ENCODE assay signal across 8 cellular contexts in the genomic region with DNA sequence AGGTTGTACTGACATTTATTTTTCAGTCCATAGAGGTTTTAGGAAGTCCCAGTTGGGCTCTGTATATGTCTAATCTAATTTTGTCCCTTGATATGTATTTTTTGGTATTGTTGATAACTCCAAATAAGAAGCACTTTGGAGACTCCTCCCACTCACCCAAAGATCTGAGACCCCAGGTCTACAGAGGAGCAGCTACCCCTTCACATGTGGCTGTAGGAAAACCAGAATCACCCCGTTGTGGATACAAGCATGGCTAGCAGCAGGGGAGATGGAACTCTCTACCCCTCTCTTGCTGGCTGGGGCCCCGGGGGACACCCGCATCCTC. TPM values are rescaled to one million over a fixed set of nuclear protein-coding genes. Genes with fewer than 3 reads are reported as not detected.
DNase-seq lines count a peak whose midpoint lies in the region; ATAC-seq and TF ChIP-seq lines count a peak whose summit lies in the region.

No MANE protein-coding gene starts in this region.

- H3K4me2 ChIP-seq in DOHH2 (ENCODE audit: low read length): peak overlapping the region; percentile 86

- ATAC-seq in HG03520 (IDR thresholded peaks at IDR 0.05; ENCODE audit: unreplicated experiment) (no peak), GM21717 (IDR thresholded peaks at IDR 0.05; ENCODE audit: unreplicated experiment) (no peak), HG02981 (IDR thresholded peaks at IDR 0.05; ENCODE audit: unreplicated experiment) (no peak)

- no peak for DNase-seq in SK-N-MC (ENCODE audit: low read depth, low spot score)
- DNase-seq in fibroblast of pulmonary artery (ENCODE audit: low read depth): no peak
- no peak for DNase-seq in prostate gland (ENCODE audit: low spot score)
- no peak for DNase-seq in HuH-7 (ENCODE audit: low spot score)

- H3K27me3 ChIP-seq in DOHH2 (ENCODE audit: control insufficient read depth, low read length) (peaks cover 28% of the 10 kb centered on the region), prostate gland (replicated peaks; ENCODE audit: insufficient read depth) (no peaks in the 10 kb centered on the region)

- TF ChIP-seq CTCF in DOHH2 (IDR thresholded peaks at IDR 0.05; ENCODE audit: low read depth, low read length, poor library complexity, severe bottlenecking): no peak
- TF ChIP-seq CTCF in fibroblast of pulmonary artery (IDR thresholded peaks at IDR 0.05; ENCODE audit: low read length, missing control alignments): no peak
- no peak for TF ChIP-seq CTCF in prostate gland (IDR thresholded peaks at IDR 0.05)

- no peaks in the 10 kb centered on the region for H3K9me3 ChIP-seq in DOHH2 (ENCODE audit: control insufficient read depth, insufficient read depth, low read length)
- no peaks in the 10 kb centered on the region for H3K9me3 ChIP-seq in SK-N-MC (ENCODE audit: low read depth, low read length)
- H3K9me3 ChIP-seq in prostate gland: no peaks in the 10 kb centered on the region

- intact Hi-C loops in prostate gland (cut with DNase I): loop anchor here (5.0 to 10.0 kb wide), 2 partner anchors 58 to 146 kb away; partner anchors contain the start of gene EXOC6

- no peaks in the 10 kb centered on the region; the same call in 1 of the 2 replicates for H3K36me3 ChIP-seq in DOHH2 (ENCODE audit: control insufficient read depth, low read length)
- H3K36me3 ChIP-seq in SK-N-MC (ENCODE audit: insufficient read depth, low read length): no peaks in the 10 kb centered on the region
- H3K36me3 ChIP-seq in prostate gland: no peaks in the 10 kb centered on the region

- H3F3A ChIP-seq in DOHH2 (ENCODE audit: control insufficient read depth, insufficient read depth): peaks cover 21% of the 10 kb centered on the region

- H3K9me2 ChIP-seq in DOHH2 (replicated peaks; ENCODE audit: control insufficient read depth, low read length): no peaks in the 10 kb centered on the region

- no peak overlapping the region for H3K27ac ChIP-seq in DOHH2 (ENCODE audit: low read depth, low read length)
- H3K27ac ChIP-seq in SK-N-MC: no peak overlapping the region
- H3K27ac ChIP-seq in prostate gland: no peak overlapping the region

- no peak for TF ChIP-seq POLR2A in prostate gland (IDR thresholded peaks at IDR 0.05)

- no peaks in the 10 kb centered on the region for H3K79me2 ChIP-seq in DOHH2 (ENCODE audit: control insufficient read depth, low read length)

- peaks cover 32% of the 10 kb centered on the region for H3K4me1 ChIP-seq in DOHH2 (ENCODE audit: control insufficient read depth, low read length)
- H3K4me1 ChIP-seq in prostate gland (replicated peaks): no peaks in the 10 kb centered on the region

- H3K4me3 ChIP-seq in DOHH2 (ENCODE audit: low read length): peak overlapping the region; percentile 70
- H3K4me3 ChIP-seq in SK-N-MC: peak overlapping the region; percentile 77
- peak overlapping the region; percentile 46 for H3K4me3 ChIP-seq in fibroblast of pulmonary artery (replicated peaks; ENCODE audit: low read depth, low read length)
- H3K4me3 ChIP-seq in prostate gland: peak overlapping the region; percentile 18 to 25

- peak overlapping the region; percentile 75 for H3K9ac ChIP-seq in SK-N-MC (ENCODE audit: insufficient read length)

- no peaks in the 10 kb centered on the region for H4K20me1 ChIP-seq in DOHH2 (ENCODE audit: control insufficient read depth, insufficient read depth, low read depth, low read length)

- 5% methylated on average over 3 of the region's 3 CpGs for WGBS in prostate gland

RNA-seq across cellular contexts. Expression of gene HHEX, which starts 9.4 kb away (rescaled TPM):
- 1 to 10 TPM; 3.0 to 6.6 TPM for total RNA-seq in prostate gland

Comparison
In these comparisons a context has a peak if more than half of its experiments do, and no peak if none do; other contexts are left out.
1. H3K4me3 ChIP-seq: peak in every context shown above with its lines; median percentile 77 in SK-N-MC; 70 in DOHH2; 46 in fibroblast of pulmonary artery; 22 in prostate gland.